ENCODE assay signal across 12 cellular contexts in the genomic region with DNA sequence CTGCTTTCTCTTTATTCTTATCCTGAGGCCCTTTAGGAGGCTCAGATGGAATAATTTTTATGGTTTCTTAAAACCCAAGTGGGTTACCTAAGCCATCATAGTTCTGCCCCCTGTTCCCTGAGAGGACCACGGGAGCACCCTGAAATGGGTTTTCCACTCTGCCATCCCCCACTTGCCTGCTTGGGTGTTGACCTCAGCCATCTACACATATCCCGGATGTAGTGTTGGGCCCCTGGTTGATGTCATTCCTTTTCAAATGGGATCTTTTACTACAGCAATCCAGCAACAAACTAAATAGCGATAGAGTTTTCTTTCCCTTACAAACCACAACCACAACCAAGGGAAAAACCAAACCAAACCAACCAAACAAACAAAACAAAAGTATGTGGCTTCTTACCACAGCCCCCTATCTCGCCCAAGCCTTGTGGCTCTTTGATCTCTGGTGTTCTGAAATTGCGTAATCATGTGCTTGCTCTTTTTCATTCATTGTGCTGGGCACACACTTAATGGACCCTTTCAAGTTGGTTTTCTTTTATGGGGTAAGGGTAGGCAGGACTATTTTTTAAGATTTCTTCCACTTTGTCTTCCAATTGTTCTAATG.
DNase-seq lines count a peak whose midpoint lies in the region; ATAC-seq and TF ChIP-seq lines count a peak whose summit lies in the region.
"Had no signal": no experiment of that assay in that cellular context is flagged by ENCODE, and none has a peak within 500 bp of the region (broad histone marks: within the 10 kb centered on the region; RNA-seq: fewer than 3 reads in every experiment).

No MANE protein-coding gene starts in this region.

- no peak overlapping the region for H3K4me3 ChIP-seq in brain microvascular endothelial cell (ENCODE audit: low read depth, low read length)

- H3K4me3 Mint-ChIP-seq in activated CD4-positive, alpha-beta T cell treated with anti-CD3 and anti-CD28 coated beads for 36 hours, result no peak overlapping the region
- no peak overlapping the region for H3K4me3 Mint-ChIP-seq in endothelial cell (ENCODE audit: unreplicated experiment)
- H3K4me3 Mint-ChIP-seq: nephron progenitor cell had no signal

- POLR2A ChIA-PET in activated CD4-positive, alpha-beta T cell treated with anti-CD3 and anti-CD28 coated beads for 36 hours (lab: Charles Lee), result no interaction called here

- in situ Hi-C loops in brain microvascular endothelial cell (cut with HindIII; ENCODE audit: low pct_ligation_motif_present, low sequenced_read_pairs), result no loop called here

- peaks cover 7% of the 10 kb centered on the region for H3K9me3 Mint-ChIP-seq in activated CD4-positive, alpha-beta T cell treated with anti-CD3 and anti-CD28 coated beads for 36 hours (ENCODE audit: low read depth)
- no peaks in the 10 kb centered on the region for H3K9me3 Mint-ChIP-seq in endothelial cell (ENCODE audit: unreplicated experiment)
- H3K9me3 Mint-ChIP-seq: activated T-helper 2 cell treated with anti-CD3 and anti-CD28 coated beads, Interferon-gamma antibody, Interleukin-2, Interleukin-4, amounts not matched to agents 10 μg/mL and 5 μg/mL and 100 μg/mL, durations not matched to agents 14 hours and 24 hours and 36 hours; nephron progenitor cell had no signal

- H3K36me3 Mint-ChIP-seq in activated CD4-positive, alpha-beta T cell treated with anti-CD3 and anti-CD28 coated beads for 36 hours (ENCODE audit: low read depth), result peaks cover 1% of the 10 kb centered on the region
- no peaks in the 10 kb centered on the region for H3K36me3 Mint-ChIP-seq in endothelial cell (ENCODE audit: low read depth, unreplicated experiment)

- H3K27ac ChIP-seq in brain microvascular endothelial cell, result no peak overlapping the region

- CTCF ChIA-PET in activated CD4-positive, alpha-beta T cell treated with anti-CD3 and anti-CD28 coated beads for 36 hours (lab: Charles Lee), result interaction anchor here (1.0 kb wide), 1 partner anchor 9 kb away, joined by 4 read pairs; no protein-coding TSS in a partner anchor

- H3K27me3 ChIP-seq in brain microvascular endothelial cell (replicated peaks), result no peaks in the 10 kb centered on the region

- no peaks in the 10 kb centered on the region for H3K36me3 ChIP-seq in brain microvascular endothelial cell (replicated peaks)

- intact Hi-C loops in activated CD4-positive, alpha-beta T cell treated with anti-CD3 and anti-CD28 coated beads for 36 hours (cut with DNase I, micrococcal nuclease), result loop anchor here (5.0 to 10.0 kb wide), 3 partner anchors 195 to 285 kb away; no protein-coding TSS in a partner anchor

- peak; percentile 16 for DNase-seq in activated CD4-positive, alpha-beta T cell treated with anti-CD3 and anti-CD28 coated beads for 36 hours
- DNase-seq in activated CD4-positive, alpha-beta T cell treated with anti-CD3 and anti-CD28 coated beads for 4 hours, result no peak
- DNase-seq in MV-4-11 (lab: John Stamatoyannopoulos, UW) (peak; percentile 70), brain microvascular endothelial cell (peak; percentile 57), renal cortical epithelial cell (ENCODE audit: low read depth) (peak; percentile 92), retina (no peak), endothelial cell (ENCODE audit: low spot score) (no peak)
- DNase-seq in activated effector memory CD4-positive, alpha-beta T cell treated with anti-CD3 and anti-CD28 coated beads, Interleukin-2, amount 50 U/mL, for 16 hours, result no peak
- DNase-seq: GF-D8, NCI-H1694, nephron progenitor cell had no signal

- TF ChIP-seq CTCF in brain microvascular endothelial cell (IDR thresholded peaks at IDR 0.05; ENCODE audit: low read depth, low read length, missing control alignments) (no peak), endothelial cell (IDR thresholded peaks at IDR 0.05; ENCODE audit: unreplicated experiment) (no peak)

- peaks cover 18% of the 10 kb centered on the region for H3K4me1 Mint-ChIP-seq in activated CD4-positive, alpha-beta T cell treated with anti-CD3 and anti-CD28 coated beads for 36 hours
- no peaks in the 10 kb centered on the region for H3K4me1 Mint-ChIP-seq in endothelial cell (ENCODE audit: unreplicated experiment)
- H3K4me1 Mint-ChIP-seq: nephron progenitor cell had no signal

- peaks cover 27% of the 10 kb centered on the region for H3K27me3 Mint-ChIP-seq in activated CD4-positive, alpha-beta T cell treated with anti-CD3 and anti-CD28 coated beads for 36 hours
- H3K27me3 Mint-ChIP-seq in endothelial cell (ENCODE audit: unreplicated experiment), result peaks cover 2% of the 10 kb centered on the region

- no peak overlapping the region for H3K27ac Mint-ChIP-seq in activated CD4-positive, alpha-beta T cell treated with anti-CD3 and anti-CD28 coated beads for 36 hours
- H3K27ac Mint-ChIP-seq in endothelial cell (ENCODE audit: unreplicated experiment), result no peak overlapping the region
- H3K27ac Mint-ChIP-seq: activated T-helper 2 cell treated with anti-CD3 and anti-CD28 coated beads, Interferon-gamma antibody, Interleukin-2, Interleukin-4, amounts not matched to agents 10 μg/mL and 5 μg/mL and 100 μg/mL, durations not matched to agents 14 hours and 24 hours and 36 hours; nephron progenitor cell had no signal

- peak; percentile 72 for ATAC-seq in activated CD4-positive, alpha-beta T cell treated with anti-CD3 and anti-CD28 coated beads for 36 hours

Comparison
In these comparisons a context has a peak if more than half of its experiments do, and no peak if none do; other contexts are left out.
1. DNase-seq: peak in activated CD4-positive, alpha-beta T cell treated with anti-CD3 and anti-CD28 coated beads for 36 hours (single experiment), MV-4-11 (single experiment), brain microvascular endothelial cell (single experiment) and renal cortical epithelial cell (single experiment); none in activated CD4-positive, alpha-beta T cell treated with anti-CD3 and anti-CD28 coated beads for 4 hours (0 of 2), retina (single experiment), endothelial cell (single experiment) and activated effector memory CD4-positive, alpha-beta T cell treated with anti-CD3 and anti-CD28 coated beads, Interleukin-2, amount 50 U/mL, for 16 hours (single experiment).